1 cellular context compared by ENCODE assay signal in genomic region chr12:46676396-46676795, GRCh38.
TF ChIP-seq lines count a peak whose summit lies in the region.

No MANE protein-coding gene starts in this region.

TF ChIP-seq in IMR-90, 13 proteins besides CTCF, POLR2A, EP300 and RAD21 (continued from another document):
- no peak for TF ChIP-seq MAZ (IDR thresholded peaks at IDR 0.05; ENCODE audit: borderline replicate concordance, low read depth, low read length)
- TF ChIP-seq CEBPB (IDR thresholded peaks at IDR 0.05; ENCODE audit: low read depth, low read length), result no peak
- TF ChIP-seq FOS (IDR thresholded peaks at IDR 0.05; ENCODE audit: low read depth, low read length), result no peak
- TF ChIP-seq BHLHE40 (IDR thresholded peaks at IDR 0.05; ENCODE audit: low read depth, low read length), result no peak
- TF ChIP-seq MAFK (IDR thresholded peaks at IDR 0.05; ENCODE audit: low read depth, low read length), result no peak
- TF ChIP-seq RCOR1 (IDR thresholded peaks at IDR 0.05; ENCODE audit: insufficient replicate concordance, low read length), result no peak
TF ChIP-seq in IMR-90: peak in this region for 0.
